Comparison of ENCODE assay signal across 1 cellular context in the genomic region with DNA sequence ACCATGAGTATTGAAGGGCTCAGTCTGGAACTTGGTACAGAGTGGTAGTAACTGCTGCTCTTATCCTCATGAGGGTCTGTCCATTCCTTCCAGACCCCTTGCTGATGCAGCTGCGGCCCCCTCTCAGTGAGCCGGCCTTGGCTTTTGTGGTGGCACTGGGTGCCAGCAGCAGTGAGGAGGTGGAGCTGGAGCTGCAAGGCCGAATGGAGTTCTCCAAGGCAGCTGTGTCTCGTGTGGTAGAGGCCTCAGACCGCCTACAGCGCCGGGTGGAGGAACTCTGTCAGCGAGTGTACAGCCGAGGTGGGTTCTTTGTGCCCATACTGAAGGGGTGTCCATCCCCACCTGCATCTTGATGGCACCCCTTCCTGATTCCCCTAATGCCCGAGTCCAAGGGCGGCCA.
TF ChIP-seq lines count a peak whose summit lies in the region.

No MANE protein-coding gene starts in this region.

TF ChIP-seq in GM23338, 12 proteins besides CTCF, POLR2A, EP300 and RAD21 (continued from another document):
- TF ChIP-seq, protein P1, sequence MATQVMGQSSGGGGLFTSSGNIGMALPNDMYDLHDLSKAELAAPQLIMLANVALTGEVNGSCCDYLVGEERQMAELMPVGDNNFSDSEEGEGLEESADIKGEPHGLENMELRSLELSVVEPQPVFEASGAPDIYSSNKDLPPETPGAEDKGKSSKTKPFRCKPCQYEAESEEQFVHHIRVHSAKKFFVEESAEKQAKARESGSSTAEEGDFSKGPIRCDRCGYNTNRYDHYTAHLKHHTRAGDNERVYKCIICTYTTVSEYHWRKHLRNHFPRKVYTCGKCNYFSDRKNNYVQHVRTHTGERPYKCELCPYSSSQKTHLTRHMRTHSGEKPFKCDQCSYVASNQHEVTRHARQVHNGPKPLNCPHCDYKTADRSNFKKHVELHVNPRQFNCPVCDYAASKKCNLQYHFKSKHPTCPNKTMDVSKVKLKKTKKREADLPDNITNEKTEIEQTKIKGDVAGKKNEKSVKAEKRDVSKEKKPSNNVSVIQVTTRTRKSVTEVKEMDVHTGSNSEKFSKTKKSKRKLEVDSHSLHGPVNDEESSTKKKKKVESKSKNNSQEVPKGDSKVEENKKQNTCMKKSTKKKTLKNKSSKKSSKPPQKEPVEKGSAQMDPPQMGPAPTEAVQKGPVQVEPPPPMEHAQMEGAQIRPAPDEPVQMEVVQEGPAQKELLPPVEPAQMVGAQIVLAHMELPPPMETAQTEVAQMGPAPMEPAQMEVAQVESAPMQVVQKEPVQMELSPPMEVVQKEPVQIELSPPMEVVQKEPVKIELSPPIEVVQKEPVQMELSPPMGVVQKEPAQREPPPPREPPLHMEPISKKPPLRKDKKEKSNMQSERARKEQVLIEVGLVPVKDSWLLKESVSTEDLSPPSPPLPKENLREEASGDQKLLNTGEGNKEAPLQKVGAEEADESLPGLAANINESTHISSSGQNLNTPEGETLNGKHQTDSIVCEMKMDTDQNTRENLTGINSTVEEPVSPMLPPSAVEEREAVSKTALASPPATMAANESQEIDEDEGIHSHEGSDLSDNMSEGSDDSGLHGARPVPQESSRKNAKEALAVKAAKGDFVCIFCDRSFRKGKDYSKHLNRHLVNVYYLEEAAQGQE (IDR thresholded peaks at IDR 0.05; ENCODE audit: unreplicated experiment), result no peak
- TF ChIP-seq ZNF114 (CRISPR knock-in tag; IDR thresholded peaks at IDR 0.05) (no peak), POLR2AphosphoS5 (IDR thresholded peaks at IDR 0.05; ENCODE audit: low read depth) (no peak), ZNF331 (CRISPR knock-in tag; IDR thresholded peaks at IDR 0.05; ENCODE audit: low read depth) (no peak), STAT1 (IDR thresholded peaks at IDR 0.05; ENCODE audit: unreplicated experiment) (no peak)
